1 cellular context compared by ENCODE assay signal in the genomic region with DNA sequence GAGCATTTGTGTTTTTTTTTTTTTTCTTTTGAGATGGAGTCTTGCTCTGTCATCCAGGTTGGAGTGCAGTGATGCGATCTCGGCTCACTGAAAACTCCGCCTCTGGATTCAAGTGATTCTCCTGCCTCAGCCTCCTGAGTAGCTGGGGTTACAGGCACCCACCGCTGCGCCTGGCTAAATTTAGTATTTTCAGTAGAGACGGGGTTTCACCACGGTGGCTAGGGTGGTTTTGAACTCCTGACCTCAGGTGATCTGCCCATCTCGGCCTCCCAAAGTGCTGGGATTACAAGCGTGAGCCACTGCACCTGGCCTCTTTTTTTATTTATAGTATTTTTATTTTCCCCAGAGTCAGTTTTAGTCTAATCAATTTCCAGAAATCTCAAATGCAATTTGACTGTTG. TPM values are rescaled to one million over a fixed set of nuclear protein-coding genes. Genes with fewer than 3 reads are reported as not detected.
"Had no signal": no experiment of that assay in that cellular context is flagged by ENCODE, and none has a peak within 500 bp of the region (broad histone marks: within the 10 kb centered on the region; RNA-seq: fewer than 3 reads in every experiment).

No MANE protein-coding gene starts in this region.

RNA-seq across cellular contexts. Expression of a gene that starts 21.4 kb away (rescaled TPM):
- polyA plus RNA-seq: naive thymus-derived CD4-positive, alpha-beta T cell had no signal
